8 cellular contexts compared by ENCODE assay signal in the genomic region with DNA sequence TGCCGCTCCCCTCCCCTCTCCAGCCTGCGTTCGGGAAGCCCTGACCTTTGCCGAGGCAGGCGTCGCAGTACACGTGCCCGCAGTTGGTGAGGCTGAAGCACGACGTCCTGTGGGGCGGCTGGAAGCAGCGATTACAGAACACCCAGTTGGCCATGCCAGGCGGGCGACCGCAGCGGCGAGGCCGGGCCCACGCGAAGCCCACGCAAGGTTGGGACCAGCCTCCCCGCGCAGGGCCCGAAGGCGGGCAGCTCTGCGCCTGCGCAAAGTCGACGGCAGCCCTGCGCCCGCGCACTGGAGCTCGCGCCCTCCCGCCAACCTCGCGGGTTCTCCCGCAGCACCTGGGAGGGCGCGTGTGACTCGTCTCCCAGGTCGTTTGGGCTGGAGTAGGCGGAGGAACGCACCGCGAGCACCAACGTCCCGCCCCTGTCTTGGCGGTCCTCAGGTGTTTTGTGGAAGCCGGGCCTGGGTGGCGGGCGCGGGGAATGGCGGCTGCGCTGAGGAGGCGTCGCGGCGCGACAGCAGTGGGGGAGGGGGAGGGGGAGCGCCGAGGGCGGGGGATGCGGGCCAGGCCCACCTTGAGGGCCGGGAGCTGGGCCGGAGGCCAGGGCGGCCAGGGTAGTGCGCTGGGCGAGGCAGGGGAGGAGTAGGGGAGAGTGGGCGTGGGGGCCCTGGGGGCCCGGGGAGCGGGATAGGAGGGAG. TPM values are rescaled to one million over a fixed set of nuclear protein-coding genes. Genes with fewer than 3 reads are reported as not detected.
DNase-seq lines count a peak whose midpoint lies in the region; ATAC-seq and TF ChIP-seq lines count a peak whose summit lies in the region.

A gene with protein sequence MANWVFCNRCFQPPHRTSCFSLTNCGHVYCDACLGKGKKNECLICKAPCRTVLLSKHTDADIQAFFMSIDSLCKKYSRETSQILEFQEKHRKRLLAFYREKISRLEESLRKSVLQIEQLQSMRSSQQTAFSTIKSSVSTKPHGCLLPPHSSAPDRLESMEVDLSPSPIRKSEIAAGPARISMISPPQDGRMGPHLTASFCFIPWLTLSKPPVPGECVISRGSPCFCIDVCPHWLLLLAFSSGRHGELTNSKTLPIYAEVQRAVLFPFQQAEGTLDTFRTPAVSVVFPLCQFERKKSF (minus strand): TSS at position 254 of the 699 bp plus-strand sequence. CDS start 100 bp downstream, at position 154.

- peaks cover 9% of the 10 kb centered on the region for H3K27me3 Mint-ChIP-seq in endothelial cell (ENCODE audit: unreplicated experiment)

- H3K36me3 ChIP-seq in BLaER1 treated with 17β-estradiol and CSF1 and Interleukin-3, amounts not matched to agents 10 nM and 100 nM = no peaks in the 10 kb centered on the region
- H3K36me3 ChIP-seq in neutrophil = no peaks in the 10 kb centered on the region

- ATAC-seq in GM19328 (IDR thresholded peaks at IDR 0.05; ENCODE audit: unreplicated experiment) = no peak

- peak within 1 kb of the TSS; percentile 72 to 95 (median 84) for H3K4me2 ChIP-seq in BLaER1 treated with 17β-estradiol and CSF1 and Interleukin-3, amounts not matched to agents 10 nM and 100 nM

- no peaks in the 10 kb centered on the region for H3K9me3 Mint-ChIP-seq in endothelial cell (ENCODE audit: unreplicated experiment)

- H3K9ac ChIP-seq in BLaER1 treated with 17β-estradiol and CSF1 and Interleukin-3, amounts not matched to agents 10 nM and 100 nM = peak within 1 kb of the TSS in 10 of 11 experiments; percentile 45 to 71 (median 57); a peak in 17 of 22 replicates

- H3K4me1 Mint-ChIP-seq in endothelial cell (ENCODE audit: unreplicated experiment) = no peaks in the 10 kb centered on the region

- DNase-seq in activated CD4-positive, alpha-beta T cell treated with anti-CD3 and anti-CD28 coated beads for 1 hour = peak; percentile 35
- DNase-seq in endothelial cell (ENCODE audit: low spot score) = peak; percentile 32
- DNase-seq in DMS79 treated with DMSO at 0.1 percent for 48 hours (lab: John Stamatoyannopoulos, UW) = no peak
- DNase-seq in NCI-H446 (lab: John Stamatoyannopoulos, UW) = no peak
- DNase-seq in KG1 (lab: John Stamatoyannopoulos, UW) = no peak

- peaks cover 8 to 45% (median 31%) of the 10 kb centered on the region in 10 experiments for H3K4me1 ChIP-seq in BLaER1 treated with 17β-estradiol and CSF1 and Interleukin-3, amounts not matched to agents 10 nM and 100 nM
- no peaks in the 10 kb centered on the region for H3K4me1 ChIP-seq in neutrophil (ENCODE audit: control insufficient read depth in 1 of 2, insufficient read depth in 1 of 2, low read depth in 1 of 2, low read length in 1 of 2)

- peak within 1 kb of the TSS in 7 of 11 experiments; percentile 24 to 76 (median 55); a peak in 11 of 22 replicates for H3K27ac ChIP-seq in BLaER1 treated with 17β-estradiol and CSF1 and Interleukin-3, amounts not matched to agents 10 nM and 100 nM
- no peak within 1 kb of the TSS for H3K27ac ChIP-seq in neutrophil

- H3K9me3 ChIP-seq in BLaER1 treated with 17β-estradiol and CSF1 and Interleukin-3, amounts not matched to agents 10 nM and 100 nM (replicated peaks in 1 of 11) = no peaks in the 10 kb centered on the region
- H3K9me3 ChIP-seq in neutrophil = no peaks in the 10 kb centered on the region

- H3K27ac Mint-ChIP-seq in endothelial cell (ENCODE audit: unreplicated experiment) = no peak within 1 kb of the TSS

- H4K20me1 ChIP-seq in BLaER1 treated with 17β-estradiol and CSF1 and Interleukin-3, amounts not matched to agents 10 nM and 100 nM = no peaks in the 10 kb centered on the region

- H3K4me3 ChIP-seq in BLaER1 treated with 17β-estradiol and CSF1 and Interleukin-3, amounts not matched to agents 10 nM and 100 nM = peak within 1 kb of the TSS in 8 of 10 experiments; percentile 19 to 61 (median 41); a peak in 11 of 20 replicates
- H3K4me3 ChIP-seq in neutrophil (ENCODE audit: low read depth in 1 of 2, low read length in 1 of 2) = peak within 1 kb of the TSS; percentile 20 to 35

- peaks cover 8% of the 10 kb centered on the region for H3K36me3 Mint-ChIP-seq in endothelial cell (ENCODE audit: low read depth, unreplicated experiment)

- H3K27me3 ChIP-seq in BLaER1 treated with 17β-estradiol and CSF1 and Interleukin-3, amounts not matched to agents 10 nM and 100 nM = peaks cover 4 to 23% (median 16%) of the 10 kb centered on the region in 11 experiments; a peak in 19 of 22 replicates
- peaks cover 95% of the 10 kb centered on the region for H3K27me3 ChIP-seq in neutrophil

- no peak within 1 kb of the TSS for H3K4me3 Mint-ChIP-seq in endothelial cell (ENCODE audit: unreplicated experiment)

- no peak for TF ChIP-seq CTCF in endothelial cell (IDR thresholded peaks at IDR 0.05; ENCODE audit: unreplicated experiment)
- no peak for TF ChIP-seq CTCF in neutrophil (IDR thresholded peaks at IDR 0.05)

RNA-seq across cellular contexts. Expression of the gene that starts here (rescaled TPM):
- 3.3 TPM for total RNA-seq in endothelial cell (ENCODE audit: unreplicated experiment)

Comparison
In these comparisons a context has a peak if more than half of its experiments do, and no peak if none do; other contexts are left out.
1. DNase-seq: peak in activated CD4-positive, alpha-beta T cell treated with anti-CD3 and anti-CD28 coated beads for 1 hour (single experiment) and endothelial cell (single experiment); none in DMS79 treated with DMSO at 0.1 percent for 48 hours (single experiment), NCI-H446 (0 of 2) and KG1 (single experiment).